22 cellular contexts compared by ENCODE assay signal in the genomic region with DNA sequence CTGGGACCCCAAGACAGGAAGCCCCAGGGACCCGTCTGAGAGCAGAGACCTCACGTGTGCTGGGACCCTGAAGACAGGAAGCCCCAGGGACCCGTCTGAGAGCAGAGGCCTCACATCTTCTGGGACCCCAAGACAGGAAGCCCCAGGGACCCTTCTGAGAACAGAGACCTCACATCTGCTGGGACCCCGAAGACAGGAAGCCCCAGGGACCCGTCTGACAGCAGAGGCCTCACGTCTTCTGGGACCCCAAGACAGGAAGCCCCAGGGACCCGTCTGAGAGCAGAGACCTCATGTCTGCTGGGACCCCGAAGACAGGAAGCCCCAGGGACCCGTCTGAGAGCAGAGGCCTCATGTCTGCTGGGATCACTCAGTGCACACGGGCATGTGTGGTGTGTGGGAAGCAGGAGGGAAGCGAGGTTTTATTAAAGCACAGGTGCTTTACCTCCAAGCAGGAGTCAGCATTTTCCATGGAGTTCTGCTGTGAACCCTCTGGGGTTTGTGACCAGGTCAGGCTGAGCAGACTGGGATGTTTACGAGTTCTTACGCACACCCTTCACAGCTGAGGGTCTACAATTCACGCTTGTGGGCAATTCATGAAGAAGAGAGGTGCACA.
A peak's percentile ranks its signal among the peaks of the same experiment; 100 is the strongest.
DNase-seq lines count a peak whose midpoint lies in the region; ATAC-seq and TF ChIP-seq lines count a peak whose summit lies in the region.
"Had no signal": no experiment of that assay in that cellular context is flagged by ENCODE, and none has a peak within 500 bp of the region (broad histone marks: within the 10 kb centered on the region; RNA-seq: fewer than 3 reads in every experiment).

No MANE protein-coding gene starts in this region.

- H3K9me3 ChIP-seq in KOPT-K1 (ENCODE audit: insufficient read depth, low read length, poor library complexity, severe bottlenecking) (no peaks in the 10 kb centered on the region), endodermal cell (ENCODE audit: control insufficient read depth, low read length) (peaks cover 64% of the 10 kb centered on the region), thymus (ENCODE audit: control insufficient read depth) (no peaks in the 10 kb centered on the region)

- H3K36me3 ChIP-seq in KOPT-K1 (ENCODE audit: insufficient read depth, low read length) (no peaks in the 10 kb centered on the region), endodermal cell (ENCODE audit: control insufficient read depth, insufficient read depth, low read length) (no peaks in the 10 kb centered on the region), thymus (ENCODE audit: control insufficient read depth, insufficient read depth) (no peaks in the 10 kb centered on the region)
- H3K36me3 ChIP-seq: Peyer's patch, SJCRH30 had no signal

- peaks cover 5% of the 10 kb centered on the region for H3K4me1 Mint-ChIP-seq in endodermal cell

- no peak overlapping the region for H3K27ac Mint-ChIP-seq in endodermal cell
- H3K27ac Mint-ChIP-seq: HFFc6 had no signal

- DNase-seq in activated CD8-positive, alpha-beta memory T cell treated with anti-CD3 and anti-CD28 coated beads, Interleukin-2, amount 50 U/mL, for 4 hours: peak; percentile 12
- DNase-seq in activated CD8-positive, alpha-beta memory T cell treated with anti-CD3 and anti-CD28 coated beads, Interleukin-2, amount 50 U/mL, for 48 hours: no peak
- peak; percentile 26 for DNase-seq in endodermal cell
- no peak for DNase-seq in cortex of kidney (lab: John Stamatoyannopoulos, UW)
- DNase-seq in mucosa of gallbladder (ENCODE audit: low spot score): no peak
- DNase-seq: 8988T, H7, HFFc6, IMR-90, MV-4-11, NCI-H1105 treated with DMSO at 0.1 percent for 48 hours, NCI-H1694 treated with DMSO at 0.1 percent for 48 hours, NCI-H2081 treated with DMSO at 0.1 percent for 48 hours, NCI-H2171 treated with DMSO at 0.1 percent for 48 hours, NCI-H446, NCI-H526, Peyer's patch, SJCRH30 had no signal

- H3K36me3 Mint-ChIP-seq in endodermal cell (ENCODE audit: low read depth): peaks cover 2% of the 10 kb centered on the region

- peaks cover 7% of the 10 kb centered on the region for H3K9me3 Mint-ChIP-seq in endodermal cell

- 65 to 68% methylated on average over 12 to 14 of the region's 14 CpGs for WGBS in endodermal cell (ENCODE audit: insufficient coverage in 1 of 2, insufficient read length in 1 of 2), 2 experiments
- 35% methylated on average over 14 of the region's 14 CpGs for WGBS in thymus

- H3K4me3 ChIP-seq in endodermal cell (ENCODE audit: low read length) (no peak overlapping the region), thymus (ENCODE audit: low read length) (no peak overlapping the region)
- H3K4me3 ChIP-seq: Peyer's patch, SJCRH30 had no signal

- H3K27me3 ChIP-seq in endodermal cell (ENCODE audit: control insufficient read depth, insufficient read depth, low read length, poor library complexity, severe bottlenecking): no peaks in the 10 kb centered on the region
- H3K27me3 ChIP-seq in thymus (ENCODE audit: control insufficient read depth, insufficient read depth): no peaks in the 10 kb centered on the region
- H3K27me3 ChIP-seq: Peyer's patch had no signal

- ATAC-seq in HG03442 (IDR thresholded peaks at IDR 0.05; ENCODE audit: unreplicated experiment): no peak

- no peaks in the 10 kb centered on the region for H3K4me1 ChIP-seq in endodermal cell (ENCODE audit: control insufficient read depth, insufficient read depth, low read length)
- H3K4me1 ChIP-seq in thymus (ENCODE audit: control insufficient read depth, insufficient read depth, low read length): no peaks in the 10 kb centered on the region
- H3K4me1 ChIP-seq: Peyer's patch, SJCRH30 had no signal

- H3K9ac ChIP-seq in endodermal cell (ENCODE audit: extremely low read depth, low read length, poor library complexity, severe bottlenecking): no peak overlapping the region
- H3K9ac ChIP-seq: KMS-11 had no signal

- no peak for TF ChIP-seq CTCF in endodermal cell (conservative IDR thresholded peaks at IDR 0.05)

- H3K4me3 Mint-ChIP-seq in endodermal cell: no peak overlapping the region
- H3K4me3 Mint-ChIP-seq: HFFc6 had no signal

- no peaks in the 10 kb centered on the region for H3K27me3 Mint-ChIP-seq in endodermal cell (ENCODE audit: insufficient read depth)

- peak overlapping the region; percentile 35 for H3K27ac ChIP-seq in KOPT-K1 (ENCODE audit: low read depth, low read length, poor library complexity, severe bottlenecking)
- H3K27ac ChIP-seq in endodermal cell (ENCODE audit: low read depth, low read length): no peak overlapping the region
- H3K27ac ChIP-seq in thymus (ENCODE audit: low read depth): peak overlapping the region; percentile 8
- H3K27ac ChIP-seq: KMS-11, Peyer's patch, SJCRH30 had no signal

Comparison
In these comparisons a context has a peak if more than half of its experiments do, and no peak if none do; other contexts are left out.
1. DNase-seq: peak in activated CD8-positive, alpha-beta memory T cell treated with anti-CD3 and anti-CD28 coated beads, Interleukin-2, amount 50 U/mL, for 4 hours (single experiment) and endodermal cell (single experiment); none in activated CD8-positive, alpha-beta memory T cell treated with anti-CD3 and anti-CD28 coated beads, Interleukin-2, amount 50 U/mL, for 48 hours (single experiment), cortex of kidney (single experiment) and mucosa of gallbladder (single experiment).